Comparison of ENCODE assay signal across 8 cellular contexts in genomic region chr20:64038579-64039292, GRCh38. TPM values are rescaled to one million over a fixed set of nuclear protein-coding genes. Genes with fewer than 3 reads are reported as not detected.
DNase-seq lines count a peak whose midpoint lies in the region; ATAC-seq lines count a peak whose summit lies in the region.

No MANE protein-coding gene starts in this region.

- intact Hi-C loops in left cardiac atrium (cut with DNase I): no loop called here

- peak; percentile 89 for DNase-seq in Caki2 (ENCODE audit: low read depth)
- peak; percentile 46 for DNase-seq in KG1 (lab: John Stamatoyannopoulos, UW)
- DNase-seq in SK-MEL-5 (ENCODE audit: low read depth, low spot score): peak; percentile 63
- peak; percentile 80 for DNase-seq in activated naive CD4-positive, alpha-beta T cell treated with Interleukin-2 at 50 U/mL for 16 hours
- DNase-seq in left cardiac atrium: peak; percentile 89
- peak; percentile 78 for DNase-seq in retina
- DNase-seq in pons (ENCODE audit: low spot score): no peak

- in situ Hi-C loops in Caki2 (cut with HindIII; ENCODE audit: low pct_unique_long_range_greater_than_20kb, low sequenced_read_pairs): no loop called here
- in situ Hi-C loops in SK-MEL-5 (cut with HindIII; ENCODE audit: low pct_unique_long_range_greater_than_20kb, low sequenced_read_pairs): no loop called here

- ATAC-seq in GM21381 (IDR thresholded peaks at IDR 0.05; ENCODE audit: unreplicated experiment) (peak; percentile 58), left cardiac atrium (peak; percentile 85 to 86)

RNA-seq across cellular contexts. Expression of gene C20orf204, which starts 2.8 kb away (rescaled TPM):
- 1.6 TPM in 1 of 2 replicates, not detected in the other for total RNA-seq in Caki2 (2014; rRNA removed; shearing (Covaris generic); ENCODE audit: low replicate concordance)
- 0.37 and 0.59 TPM in 2 replicates for total RNA-seq in SK-MEL-5 (2014; rRNA removed; shearing (Covaris generic))
- polyA plus RNA-seq in SK-MEL-5 (2015; cell fraction: cytosol; rRNA removed): 0.34 and 0.43 TPM in 2 replicates
- 12.1 and 14.3 TPM in 2 replicates for polyA plus RNA-seq in SK-MEL-5 (2015; cell fraction: nucleus; rRNA removed)
- 1 to 10 TPM in 1 of 2 donors, under 1 TPM in 1; 0.29 to 1.0 TPM for total RNA-seq in left cardiac atrium

RNA-seq across cellular contexts. Expression of gene SOX18, which starts 10.7 kb away (rescaled TPM):
- total RNA-seq in Caki2 (2014; rRNA removed; shearing (Covaris generic); ENCODE audit: low replicate concordance): 0.37 TPM in 1 of 2 replicates, not detected in the other
- 0.37 TPM in 1 of 2 replicates, not detected in the other for total RNA-seq in SK-MEL-5 (2014; rRNA removed; shearing (Covaris generic))
- polyA plus RNA-seq in SK-MEL-5 (2015; cell fraction: cytosol; rRNA removed): 1.8 and 2.2 TPM in 2 replicates
- polyA plus RNA-seq in SK-MEL-5 (2015; cell fraction: nucleus; rRNA removed): not detected in 2 replicates
- 10 to 100 TPM; 39.4 to 83.4 TPM for total RNA-seq in left cardiac atrium

RNA-seq across cellular contexts. Expression of gene TCEA2, which starts 24.3 kb away (rescaled TPM):
- 62.0 and 90.0 TPM in 2 replicates for total RNA-seq in Caki2 (2014; rRNA removed; shearing (Covaris generic); ENCODE audit: low replicate concordance)
- total RNA-seq in SK-MEL-5 (2014; rRNA removed; shearing (Covaris generic)): 6.8 and 9.8 TPM in 2 replicates
- polyA plus RNA-seq in SK-MEL-5 (2015; cell fraction: cytosol; rRNA removed): 18.1 and 21.2 TPM in 2 replicates
- 36.8 and 59.2 TPM in 2 replicates for polyA plus RNA-seq in SK-MEL-5 (2015; cell fraction: nucleus; rRNA removed)
- total RNA-seq in left cardiac atrium: 10 to 100 TPM; 44.7 to 46.4 TPM

RNA-seq across cellular contexts. Expression of gene RGS19, which starts 40.6 kb away (rescaled TPM):
- 35.7 and 47.6 TPM in 2 replicates for total RNA-seq in Caki2 (2014; rRNA removed; shearing (Covaris generic); ENCODE audit: low replicate concordance)
- 28.7 and 31.4 TPM in 2 replicates for total RNA-seq in SK-MEL-5 (2014; rRNA removed; shearing (Covaris generic))
- 35.8 and 36.3 TPM in 2 replicates for polyA plus RNA-seq in SK-MEL-5 (2015; cell fraction: cytosol; rRNA removed)
- polyA plus RNA-seq in SK-MEL-5 (2015; cell fraction: nucleus; rRNA removed): 15.2 and 15.8 TPM in 2 replicates
- total RNA-seq in left cardiac atrium: 1 to 10 TPM; 9.7 to 10.0 TPM

RNA-seq across cellular contexts. Expression of gene OPRL1, which starts 41.1 kb away (rescaled TPM):
- total RNA-seq in Caki2 (2014; rRNA removed; shearing (Covaris generic); ENCODE audit: low replicate concordance): 0.38 and 0.84 TPM in 2 replicates
- total RNA-seq in SK-MEL-5 (2014; rRNA removed; shearing (Covaris generic)): 2.1 and 3.2 TPM in 2 replicates
- polyA plus RNA-seq in SK-MEL-5 (2015; cell fraction: cytosol; rRNA removed): 3.1 and 3.3 TPM in 2 replicates
- 2.1 and 2.5 TPM in 2 replicates for polyA plus RNA-seq in SK-MEL-5 (2015; cell fraction: nucleus; rRNA removed)
- total RNA-seq in left cardiac atrium: under 1 TPM; 0.71 to 0.97 TPM

Comparison
In these comparisons a context has a peak if more than half of its experiments do, and no peak if none do; other contexts are left out.
1. RNA of gene SOX18, which starts 10.7 kb away (total RNA-seq): 39.4 to 83.4 TPM in left cardiac atrium; 0.37 TPM in Caki2 and 0.37 TPM in SK-MEL-5; every median in the first group is over 10 times any median in the second.